21 cellular contexts compared by ENCODE assay signal in the genomic region with DNA sequence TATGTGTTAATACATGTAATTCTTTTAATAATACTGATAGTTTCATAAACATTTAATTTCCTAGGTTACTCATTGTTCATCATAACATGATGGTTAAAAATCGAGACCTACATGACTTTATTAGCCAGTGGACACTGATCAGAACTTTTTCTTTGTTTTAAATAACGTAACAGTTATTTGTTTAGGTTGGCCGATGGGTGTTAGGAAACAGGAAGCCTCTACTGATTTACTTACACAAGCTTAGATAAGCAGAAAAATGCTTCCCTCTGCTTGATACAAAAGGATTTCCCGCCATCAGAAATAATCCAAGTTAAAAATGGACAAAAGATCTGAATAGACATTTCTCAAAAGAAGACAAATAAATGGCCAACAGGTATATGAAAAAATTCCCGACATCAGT.
"Had no signal": no experiment of that assay in that cellular context is flagged by ENCODE, and none has a peak within 500 bp of the region (broad histone marks: within the 10 kb centered on the region; RNA-seq: fewer than 3 reads in every experiment).

No MANE protein-coding gene starts in this region.

- DNase-seq: activated CD4-positive, alpha-beta memory T cell treated with anti-CD3 and anti-CD28 coated beads, Interleukin-2, amount 10 ng/mL, durations not matched to agents 7 days and 5 days; activated CD4-positive, alpha-beta T cell treated with anti-CD3 and anti-CD28 coated beads, Interleukin-2, amount 10 ng/mL, durations not matched to agents 24 days and 14 days; activated gamma-delta T cell treated with Interleukin-2 at 50 U/mL for 16 hours; activated naive CD8-positive, alpha-beta T cell treated with anti-CD3 and anti-CD28 coated beads, Interleukin-2, amount 10 ng/mL, durations not matched to agents 7 days and 5 days; amniotic stem cell; cerebellar nuclear complex; cortex of kidney; effector CD8-positive, alpha-beta T cell; gastrocnemius medialis; hippocampal formation; left ventricle myocardium superior; nephron progenitor cell; nucleus accumbens; sigmoid colon; stimulated activated CD4-positive, alpha-beta T cell treated with anti-CD3 and anti-CD28 coated beads, Interleukin-2, amount 100 ng/mL, for 48 hours; stimulated activated naive CD4-positive, alpha-beta T cell had no signal

- H2AFZ ChIP-seq: parathyroid adenoma had no signal

- H3K79me2 ChIP-seq: parathyroid adenoma had no signal

- H3K4me1 ChIP-seq: parathyroid adenoma, sigmoid colon had no signal

- H3K27ac ChIP-seq: gastrocnemius medialis, parathyroid adenoma, sigmoid colon, thoracic aorta, vagina, VCaP had no signal

- H3K4me3 ChIP-seq: gastrocnemius medialis, sigmoid colon, smooth muscle cell, thoracic aorta, vagina had no signal

- H3K27me3 ChIP-seq: gastrocnemius medialis, sigmoid colon, vagina had no signal

- H3K9me3 ChIP-seq: gastrocnemius medialis, sigmoid colon, thoracic aorta, vagina had no signal

- H3K4me2 ChIP-seq: smooth muscle cell had no signal

- H3K9ac ChIP-seq: parathyroid adenoma had no signal
